Comparison of ENCODE assay signal across 28 cellular contexts in the genomic region with DNA sequence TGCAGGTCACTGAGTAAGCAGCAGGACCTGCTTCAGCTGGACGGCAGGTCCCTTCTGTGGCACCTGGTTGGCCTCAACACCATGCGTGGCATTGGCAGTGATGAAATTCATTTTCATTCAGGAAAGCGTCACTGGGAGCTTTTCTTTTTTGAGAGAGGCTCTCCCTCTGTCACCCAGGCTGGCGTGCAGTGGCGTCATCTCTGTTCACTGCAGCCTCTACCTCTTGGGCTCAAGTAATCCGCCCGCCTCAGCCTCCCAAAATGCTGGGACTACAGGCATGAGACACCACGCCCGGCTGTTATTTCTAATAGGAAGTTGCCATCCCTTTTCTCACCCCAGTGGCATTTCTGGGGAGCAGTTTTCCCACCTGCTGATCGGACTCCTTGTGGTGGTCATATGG. TPM values are rescaled to one million over a fixed set of nuclear protein-coding genes. Genes with fewer than 3 reads are reported as not detected.
DNase-seq lines count a peak whose midpoint lies in the region; ATAC-seq, FAIRE-seq and TF ChIP-seq lines count a peak whose summit lies in the region.
"Had no signal": no experiment of that assay in that cellular context is flagged by ENCODE, and none has a peak within 500 bp of the region (broad histone marks: within the 10 kb centered on the region; RNA-seq: fewer than 3 reads in every experiment).

No MANE protein-coding gene starts in this region.

- H3K4me1 ChIP-seq in neutrophil (ENCODE audit: control insufficient read depth in 1 of 2, insufficient read depth in 1 of 2, low read depth in 1 of 2, low read length in 1 of 2), result peaks cover 40 to 72% of the 10 kb centered on the region in 2 experiments
- H3K4me1 ChIP-seq: breast epithelium had no signal

- FAIRE-seq in GM12891 (lab: Jason Lieb, UNC), result no peak
- FAIRE-seq: frontal cortex, GM12892, H54, TTC549 had no signal

- ATAC-seq in activated CD4-positive, CD25-positive, alpha-beta regulatory T cell treated with anti-CD3 and anti-CD28 coated beads, Interleukin-2, amount 50 U/mL, for 24 hours, result no peak
- ATAC-seq: natural killer cell; stimulated activated naive B cell treated with anti-CD40 and anti-IgM and Interleukin-4, amounts not matched to agents 10 μg/mL and 1 μg/mL and 100 μg/mL, for 72 hours had no signal

- H3K4me1 Mint-ChIP-seq in activated T-helper 2 cell treated with anti-CD3 and anti-CD28 coated beads, Interferon-gamma antibody, Interleukin-2, Interleukin-4, amounts not matched to agents 10 μg/mL and 5 μg/mL and 100 μg/mL, durations not matched to agents 14 hours and 24 hours and 36 hours (ENCODE audit: low read depth), result peaks cover 85% of the 10 kb centered on the region

- no peaks in the 10 kb centered on the region for H3K9me3 ChIP-seq in neutrophil
- H3K9me3 ChIP-seq: breast epithelium, esophagus squamous epithelium, Peyer's patch, right atrium auricular region, thoracic aorta had no signal

- H3K27ac Mint-ChIP-seq in activated T-helper 2 cell treated with anti-CD3 and anti-CD28 coated beads, Interferon-gamma antibody, Interleukin-2, Interleukin-4, amounts not matched to agents 10 μg/mL and 5 μg/mL and 100 μg/mL, durations not matched to agents 14 hours and 24 hours and 36 hours, result peak overlapping the region; percentile 20
- H3K27ac Mint-ChIP-seq: mesothelial cell of epicardium; natural killer cell; stimulated activated naive B cell treated with anti-CD40 and anti-IgM and Interleukin-4, amounts not matched to agents 10 μg/mL and 1 μg/mL and 100 μg/mL, for 72 hours had no signal

- H3K4me3 ChIP-seq in neutrophil (ENCODE audit: low read depth in 1 of 2, low read length in 1 of 2), result no peak overlapping the region
- H3K4me3 ChIP-seq: breast epithelium, coronary artery, esophagus squamous epithelium, Peyer's patch, right atrium auricular region, thoracic aorta had no signal

- DNase-seq in activated effector memory CD4-positive, alpha-beta T cell treated with anti-CD3 and anti-CD28 coated beads, Interleukin-2, amount 50 U/mL, for 16 hours, result peak; percentile 52
- DNase-seq in activated effector memory CD4-positive, alpha-beta T cell treated with Interleukin-2 at 50 U/mL for 16 hours, result no peak
- DNase-seq in RWPE1 (ENCODE audit: low spot score) (no peak), HT-29 (ENCODE audit: low spot score) (no peak), GM12891 (ENCODE audit: insufficient read length, low spot score) (no peak)
- DNase-seq in activated T-helper 2 cell treated with anti-CD3 and anti-CD28 coated beads, Interferon-gamma antibody, Interleukin-2, Interleukin-4, amounts not matched to agents 10 μg/mL and 5 μg/mL and 100 μg/mL, durations not matched to agents 14 hours and 24 hours and 36 hours (ENCODE audit: low spot score), result no peak
- DNase-seq: ACHN; activated CD4-positive, alpha-beta T cell treated with anti-CD3 and anti-CD28 coated beads for 48 hours; amniotic stem cell; esophagus squamous epithelium; Karpas-422; natural killer cell; NCI-H1694 treated with DMSO at 0.1 percent for 48 hours; NCI-H524 treated with DMSO at 0.1 percent for 48 hours; stimulated activated CD4-positive, alpha-beta T cell treated with anti-CD3 and anti-CD28 coated beads, Interleukin-4, amount 100 ng/mL, for 24 hours; stimulated activated naive B cell treated with anti-CD40 and anti-IgM and Interleukin-4, amounts not matched to agents 10 μg/mL and 1 μg/mL and 100 μg/mL, for 72 hours had no signal

- no peak overlapping the region for H3K4me3 Mint-ChIP-seq in activated T-helper 2 cell treated with anti-CD3 and anti-CD28 coated beads, Interferon-gamma antibody, Interleukin-2, Interleukin-4, amounts not matched to agents 10 μg/mL and 5 μg/mL and 100 μg/mL, durations not matched to agents 14 hours and 24 hours and 36 hours (ENCODE audit: low read depth)
- H3K4me3 Mint-ChIP-seq: mesothelial cell of epicardium had no signal

- H3K27me3 ChIP-seq in neutrophil, result no peaks in the 10 kb centered on the region
- H3K27me3 ChIP-seq: breast epithelium, esophagus squamous epithelium, Peyer's patch, right atrium auricular region had no signal

- POLR2A ChIA-PET in RWPE1 (lab: Yijun Ruan, JAX; ENCODE audit: low non-redundant PET), result no interaction called here

- H3K36me3 ChIP-seq in neutrophil, result no peaks in the 10 kb centered on the region
- H3K36me3 ChIP-seq: breast epithelium, right atrium auricular region, thoracic aorta had no signal

- no peak for TF ChIP-seq CTCF in RWPE1 (conservative IDR thresholded peaks at IDR 0.05; ENCODE audit: low read depth)
- no peak for TF ChIP-seq CTCF in neutrophil (IDR thresholded peaks at IDR 0.05)

- H3K27ac ChIP-seq in RWPE1 (peak overlapping the region; percentile 12; the same call in 1 of the 2 replicates), neutrophil (peak overlapping the region; percentile 40)
- H3K27ac ChIP-seq: breast epithelium, coronary artery, esophagus squamous epithelium, Peyer's patch, right atrium auricular region, thoracic aorta had no signal

- no peaks in the 10 kb centered on the region for H3K27me3 Mint-ChIP-seq in activated T-helper 2 cell treated with anti-CD3 and anti-CD28 coated beads, Interferon-gamma antibody, Interleukin-2, Interleukin-4, amounts not matched to agents 10 μg/mL and 5 μg/mL and 100 μg/mL, durations not matched to agents 14 hours and 24 hours and 36 hours (ENCODE audit: low read depth)
- H3K27me3 Mint-ChIP-seq: stimulated activated naive B cell treated with anti-CD40 and anti-IgM and Interleukin-4, amounts not matched to agents 10 μg/mL and 1 μg/mL and 100 μg/mL, for 72 hours had no signal

- no peak for TF ChIP-seq POLR2A in GM12891 (IDR thresholded peaks at IDR 0.05; ENCODE audit: low read depth, low read length)

- peaks cover 48% of the 10 kb centered on the region for H3K36me3 Mint-ChIP-seq in activated T-helper 2 cell treated with anti-CD3 and anti-CD28 coated beads, Interferon-gamma antibody, Interleukin-2, Interleukin-4, amounts not matched to agents 10 μg/mL and 5 μg/mL and 100 μg/mL, durations not matched to agents 14 hours and 24 hours and 36 hours (ENCODE audit: low read depth)
- H3K36me3 Mint-ChIP-seq: mesothelial cell of epicardium, natural killer cell had no signal

- intact Hi-C loops in activated T-helper 2 cell treated with anti-CD3 and anti-CD28 coated beads, Interferon-gamma antibody, Interleukin-2, Interleukin-4, amounts not matched to agents 10 μg/mL and 5 μg/mL and 100 μg/mL, durations not matched to agents 14 hours and 24 hours and 36 hours (cut with micrococcal nuclease), result loop anchor here (10.0 kb wide), 1 partner anchor 209 kb away; no protein-coding TSS in a partner anchor

- CTCF ChIA-PET in RWPE1 (lab: Yijun Ruan, JAX), result no interaction called here

- no peaks in the 10 kb centered on the region for H3K9me3 Mint-ChIP-seq in activated T-helper 2 cell treated with anti-CD3 and anti-CD28 coated beads, Interferon-gamma antibody, Interleukin-2, Interleukin-4, amounts not matched to agents 10 μg/mL and 5 μg/mL and 100 μg/mL, durations not matched to agents 14 hours and 24 hours and 36 hours
- H3K9me3 Mint-ChIP-seq: mesothelial cell of epicardium; natural killer cell; stimulated activated naive B cell treated with anti-CD40 and anti-IgM and Interleukin-4, amounts not matched to agents 10 μg/mL and 1 μg/mL and 100 μg/mL, for 72 hours had no signal

TF ChIP-seq in GM12891, 5 proteins besides CTCF, POLR2A, EP300 and RAD21:
- TF ChIP-seq POU2F2 (IDR thresholded peaks at IDR 0.05; ENCODE audit: low read depth, low read length), result no peak
- TF ChIP-seq POLR2AphosphoS5 (IDR thresholded peaks at IDR 0.05; ENCODE audit: low read depth, low read length), result no peak
- TF ChIP-seq SPI1 (IDR thresholded peaks at IDR 0.05; ENCODE audit: low read depth, low read length), result no peak
- TF ChIP-seq TAF1 (IDR thresholded peaks at IDR 0.05; ENCODE audit: low read depth, low read length), result no peak
- TF ChIP-seq PAX5 (IDR thresholded peaks at IDR 0.05; ENCODE audit: insufficient read depth, low read length, severe bottlenecking), result no peak

RNA-seq across cellular contexts. Expression of a gene that starts 39.3 kb away (rescaled TPM):
- 72.4 and 73.9 TPM in 2 replicates for total RNA-seq in activated T-helper 2 cell treated with anti-CD3 and anti-CD28 coated beads, Interferon-gamma antibody, Interleukin-2, Interleukin-4, amounts not matched to agents 10 μg/mL and 5 μg/mL and 100 μg/mL, durations not matched to agents 14 hours and 24 hours and 36 hours
- 29.1 and 31.2 TPM in 2 replicates for total RNA-seq in HT-29 (2014; rRNA removed; shearing (Covaris generic))
- polyA plus RNA-seq in GM12891 (2012; ENCODE audit: low read depth, missing spikeins), result 28.9 TPM
